2 cellular contexts compared by ENCODE assay signal in the genomic region with DNA sequence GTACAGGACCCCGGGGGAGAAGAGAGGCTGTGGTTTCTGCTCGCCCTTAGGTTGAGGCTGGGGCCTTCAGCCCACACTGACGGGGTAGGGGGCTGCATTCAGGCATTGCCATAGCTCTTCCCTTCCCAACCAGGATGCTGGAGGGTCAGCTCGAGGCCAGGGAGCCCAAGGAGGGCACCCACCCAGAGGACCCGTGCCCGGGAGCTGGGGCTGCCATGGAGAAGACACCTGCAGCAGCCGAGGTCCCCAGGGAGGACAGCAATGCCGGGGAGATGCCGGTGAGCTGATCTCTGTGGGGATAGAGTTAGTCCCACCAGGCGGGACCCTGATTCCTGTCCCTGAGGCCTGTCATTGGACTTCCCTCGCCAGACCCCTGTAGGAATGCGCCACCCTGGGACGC. TPM values are rescaled to one million over a fixed set of nuclear protein-coding genes. Genes with fewer than 3 reads are reported as not detected.
"Had no signal": no experiment of that assay in that cellular context is flagged by ENCODE, and none has a peak within 500 bp of the region (broad histone marks: within the 10 kb centered on the region; RNA-seq: fewer than 3 reads in every experiment).

No MANE protein-coding gene starts in this region.

RNA-seq across cellular contexts. Expression of gene GPR31, which starts 14.2 kb away (rescaled TPM):
- total RNA-seq: G401, GM12878 had no signal
- polyA plus RNA-seq: GM12878 had no signal

RNA-seq across cellular contexts. Expression of gene CCR6, which starts 49.1 kb away (rescaled TPM):
- total RNA-seq: G401 had no signal
